ENCODE assay signal across 9 cellular contexts in the genomic region with DNA sequence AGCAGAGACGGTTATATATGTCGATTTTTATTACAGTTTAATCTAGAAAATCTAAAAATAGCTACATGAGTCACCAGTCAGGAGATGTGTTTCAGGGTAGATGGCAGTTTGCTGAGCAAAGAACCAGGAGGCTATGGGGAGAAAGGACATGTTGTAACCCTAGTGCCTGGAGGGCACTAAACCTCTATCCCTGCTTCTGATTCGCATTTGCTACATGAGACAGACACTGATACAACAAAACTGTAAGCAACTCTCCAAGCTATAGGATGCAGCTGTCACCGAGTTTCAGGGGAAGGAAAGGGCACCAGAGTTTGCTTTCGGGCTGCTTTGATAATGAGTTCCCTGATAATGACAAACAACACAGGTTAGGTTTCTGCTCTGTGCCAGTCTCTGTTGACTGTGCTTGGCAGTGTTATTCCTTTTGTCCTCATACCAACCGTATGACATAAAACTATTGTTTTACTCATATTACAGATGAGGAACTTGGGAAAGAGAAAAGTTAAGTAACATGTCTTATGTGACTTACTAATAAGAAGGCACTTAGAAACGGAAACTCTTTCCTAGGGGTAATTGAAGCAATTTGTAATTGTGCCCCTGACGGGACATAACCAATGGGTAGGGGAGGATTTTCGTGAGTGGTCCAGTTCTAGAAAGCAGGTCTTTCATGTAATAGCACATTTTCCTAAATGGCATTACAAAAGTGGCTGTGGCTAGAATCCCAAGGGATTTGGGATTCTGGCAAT. TPM values are rescaled to one million over a fixed set of nuclear protein-coding genes. Genes with fewer than 3 reads are reported as not detected.
DNase-seq lines count a peak whose midpoint lies in the region; ATAC-seq and TF ChIP-seq lines count a peak whose summit lies in the region.
"Had no signal": no experiment of that assay in that cellular context is flagged by ENCODE, and none has a peak within 500 bp of the region (broad histone marks: within the 10 kb centered on the region; RNA-seq: fewer than 3 reads in every experiment).

No MANE protein-coding gene starts in this region.

- H3K9ac ChIP-seq in GM23248: peak overlapping the region; percentile 68

- H3K27ac ChIP-seq in GM23248: peak overlapping the region; percentile 86
- peak overlapping the region; percentile 91 to 94 (median 93) for H3K27ac ChIP-seq in gastrocnemius medialis
- H3K27ac ChIP-seq: VCaP had no signal

- in situ Hi-C loops in GM23248 (cut with MboI) (no loop called here), gastrocnemius medialis (cut with MboI; ENCODE audit: low sequenced_read_pairs in 4 of 4) (no loop called here)

- ATAC-seq in gastrocnemius medialis (peak; percentile 86 to 88), GM21390 (IDR thresholded peaks at IDR 0.05; ENCODE audit: unreplicated experiment) (no peak), GM21381 (IDR thresholded peaks at IDR 0.05; ENCODE audit: unreplicated experiment) (no peak), HG03432 (IDR thresholded peaks at IDR 0.05; ENCODE audit: unreplicated experiment) (no peak)

- H2AFZ ChIP-seq in GM23248: no peak overlapping the region

- peak overlapping the region; percentile 35; the same call in 1 of the 2 replicates for H3K4me3 ChIP-seq in GM23248
- no peak overlapping the region for H3K4me3 ChIP-seq in fibroblast of the aortic adventitia (ENCODE audit: low read depth, low read length)
- H3K4me3 ChIP-seq in gastrocnemius medialis: peak overlapping the region in 2 of 4 donors; percentile 1 to 36

- 11 to 13% methylated on average over 9 of the region's 9 CpGs for WGBS in GM23248 (ENCODE audit: low coverage in 1 of 2, low lambda C conversion rate in 2 of 2, missing lambda C conversion rate in 2 of 2), 2 experiments

- no peaks in the 10 kb centered on the region for H4K20me1 ChIP-seq in GM23248 (ENCODE audit: insufficient read depth)

- no peaks in the 10 kb centered on the region for H3K9me2 ChIP-seq in GM23248 (ENCODE audit: insufficient read depth)

- TF ChIP-seq POLR2A in gastrocnemius medialis (IDR thresholded peaks at IDR 0.05): peak in 1 of 2 donors; percentile 20

- H3K4me1 ChIP-seq in GM23248 (ENCODE audit: insufficient read depth) (peaks cover 35% of the 10 kb centered on the region), gastrocnemius medialis (peaks cover 60 to 66% of the 10 kb centered on the region in 2 donors)

- no peaks in the 10 kb centered on the region for H3K9me3 ChIP-seq in GM23248 (ENCODE audit: low read depth)
- H3K9me3 ChIP-seq in gastrocnemius medialis: no peaks in the 10 kb centered on the region

- H3K4me2 ChIP-seq in GM23248 (ENCODE audit: unreplicated experiment): peak overlapping the region; percentile 41

- peaks cover 37% of the 10 kb centered on the region for H3F3A ChIP-seq in GM23248 (ENCODE audit: insufficient read depth)

- no peak for TF ChIP-seq CTCF in fibroblast of the aortic adventitia (IDR thresholded peaks at IDR 0.05; ENCODE audit: insufficient read depth, low read length)
- TF ChIP-seq CTCF in gastrocnemius medialis (IDR thresholded peaks at IDR 0.05 in 4 of 5, conservative IDR thresholded peaks at IDR 0.05 in 1 of 5): no peak

- no peaks in the 10 kb centered on the region for H3K36me3 ChIP-seq in GM23248 (ENCODE audit: low read depth)
- H3K36me3 ChIP-seq in gastrocnemius medialis: no peaks in the 10 kb centered on the region

- intact Hi-C loops in gastrocnemius medialis (cut with DNase I; ENCODE audit: low total_unique reads): loop anchor here (1.0 kb wide), 1 partner anchor 37 kb away; no protein-coding TSS in a partner anchor

- no peaks in the 10 kb centered on the region for H3K27me3 ChIP-seq in GM23248 (replicated peaks; ENCODE audit: insufficient read depth)
- no peaks in the 10 kb centered on the region for H3K27me3 ChIP-seq in gastrocnemius medialis

- DNase-seq in GM23248 (peak; percentile 86), RPMI7951 (ENCODE audit: low read depth) (peak; percentile 92), fibroblast of the aortic adventitia (ENCODE audit: low read depth) (peak; percentile 84), gastrocnemius medialis (peak; percentile 51 to 75), NCI-H1105 (lab: John Stamatoyannopoulos, UW) (no peak)

- no peaks in the 10 kb centered on the region for H3K79me2 ChIP-seq in GM23248 (ENCODE audit: insufficient read depth)

RNA-seq across cellular contexts. Expression of a gene that starts 43.1 kb away (rescaled TPM):
- 108 and 123 TPM in 2 replicates for total RNA-seq in GM23248 (2014; rRNA removed; shearing (Covaris generic))
- polyA plus RNA-seq in GM23248 (2016; fragmentation: Nextera tagmentation; extraction: Ambion mirVana): 76.2 and 79.5 TPM in 2 replicates
- 37.6 and 39.2 TPM in 2 replicates for total RNA-seq in RPMI7951 (2014; rRNA removed; shearing (Covaris generic))
- total RNA-seq in fibroblast of the aortic adventitia (ENCODE audit: low replicate concordance) (75.6 and 98.9 TPM in 2 replicates), gastrocnemius medialis (100 to 1,000 TPM; 281 to 590 (median 339) TPM)

Comparison
In these comparisons a context has a peak if more than half of its experiments do, and no peak if none do; other contexts are left out.
1. ATAC-seq: peak in gastrocnemius medialis (2 of 2); none in GM21390 (single experiment), GM21381 (single experiment) and HG03432 (single experiment).